In genomic region chr21:32226444-32226843, GRCh38 we compare ENCODE assay signal across 23 cellular contexts. TPM values are rescaled to one million over a fixed set of nuclear protein-coding genes. Genes with fewer than 3 reads are reported as not detected.
DNase-seq lines count a peak whose midpoint lies in the region; ATAC-seq, FAIRE-seq and TF ChIP-seq lines count a peak whose summit lies in the region.
"Had no signal": no experiment of that assay in that cellular context is flagged by ENCODE, and none has a peak within 500 bp of the region (broad histone marks: within the 10 kb centered on the region; RNA-seq: fewer than 3 reads in every experiment).

No MANE protein-coding gene starts in this region.

- H3K9me1 ChIP-seq in IMR-90 (ENCODE audit: insufficient read depth, low read length) = no peaks in the 10 kb centered on the region

- H4K8ac ChIP-seq in IMR-90 (ENCODE audit: low read depth in 2 of 2, low read length in 2 of 2) = no peak overlapping the region

- H3K36me3 Mint-ChIP-seq in CD8-positive, alpha-beta memory T cell = peaks cover 0 to 8% (median 0%) of the 10 kb centered on the region in 3 donors

- H3K14ac ChIP-seq in IMR-90 (replicated peaks; ENCODE audit: low read depth, low read length) = no peak overlapping the region

- H3K23ac ChIP-seq in IMR-90 (ENCODE audit: low read depth, low read length) = no peak overlapping the region

- H2AK5ac ChIP-seq in IMR-90 (ENCODE audit: low read depth, low read length) = no peak overlapping the region

- in situ Hi-C loops in IMR-90 (cut with MboI; ENCODE audit: low sequenced_read_pairs) = no loop called here

- no peak overlapping the region for H3K27ac Mint-ChIP-seq in CD8-positive, alpha-beta memory T cell
- H3K27ac Mint-ChIP-seq: B cell; CD4-positive, alpha-beta T cell; CD8-positive, alpha-beta T cell had no signal

- ATAC-seq in A549 = no peak
- ATAC-seq in IMR-90 (ENCODE audit: low read depth) = no peak
- ATAC-seq: CD8-positive, alpha-beta T cell had no signal

- no peaks in the 10 kb centered on the region for H4K20me1 ChIP-seq in IMR-90 (ENCODE audit: insufficient read depth, low read length)
- H4K20me1 ChIP-seq: BLaER1 treated with 17β-estradiol and CSF1 and Interleukin-3, amounts not matched to agents 10 nM and 100 nM had no signal

- no peak for TF ChIP-seq CTCF in A549 (IDR thresholded peaks at IDR 0.05)
- TF ChIP-seq CTCF in IMR-90 (conservative IDR thresholded peaks at IDR 0.05; ENCODE audit: low read depth, low read length) = no peak

- no peaks in the 10 kb centered on the region for H3K9me3 ChIP-seq in A549
- H3K9me3 ChIP-seq in IMR-90 (ENCODE audit: control insufficient read depth, insufficient read depth, low read length) = no peaks in the 10 kb centered on the region
- H3K9me3 ChIP-seq in CD8-positive, alpha-beta memory T cell (ENCODE audit: low read length) = no peaks in the 10 kb centered on the region

- TF ChIP-seq EP300 in A549 (IDR thresholded peaks at IDR 0.05) = no peak

- H2BK120ac ChIP-seq in IMR-90 (ENCODE audit: low read depth, low read length) = no peak overlapping the region

- 0% methylated on average over 1 of the region's 1 CpG for WGBS in A549 (ENCODE audit: missing lambda C conversion rate)
- no CpG with 5 or more reads among the region's 1 CpG for WGBS in IMR-90 (ENCODE audit: extremely low coverage in 2 of 2, insufficient read length in 1 of 2), 2 experiments

- H3K9me3 Mint-ChIP-seq in CD8-positive, alpha-beta memory T cell = peaks cover 9 to 22% (median 15%) of the 10 kb centered on the region in 5 donors

- no peak overlapping the region for H3K4me3 Mint-ChIP-seq in CD8-positive, alpha-beta memory T cell
- H3K4me3 Mint-ChIP-seq: B cell; CD4-positive, alpha-beta T cell; CD8-positive, alpha-beta T cell had no signal

- no peak overlapping the region for H4K5ac ChIP-seq in IMR-90 (ENCODE audit: low read depth, low read length)

- no peaks in the 10 kb centered on the region for H3K79me1 ChIP-seq in IMR-90 (ENCODE audit: low read depth in 1 of 2, low read length in 2 of 2)

- intact Hi-C loops in IMR-90 (cut with micrococcal nuclease) = no loop called here

- H3K4me1 Mint-ChIP-seq in CD8-positive, alpha-beta memory T cell = no peaks in the 10 kb centered on the region
- H3K4me1 Mint-ChIP-seq: B cell had no signal

- peaks cover 1% of the 10 kb centered on the region; the same call in 1 of the 2 replicates for H3K27me3 ChIP-seq in IMR-90 (ENCODE audit: control insufficient read depth, insufficient read depth, low read length)
- no peaks in the 10 kb centered on the region for H3K27me3 ChIP-seq in CD8-positive, alpha-beta memory T cell (ENCODE audit: insufficient read depth, low read length, poor library complexity, severe bottlenecking)
- H3K27me3 ChIP-seq: BLaER1 treated with 17β-estradiol and CSF1 and Interleukin-3, amounts not matched to agents 10 nM and 100 nM had no signal

- POLR2A ChIA-PET in A549 (lab: Yijun Ruan, JAX) (no interaction called here), IMR-90 (lab: Charles Lee; ENCODE audit: unreplicated experiment) (no interaction called here)
- POLR2A ChIA-PET in CD8-positive, alpha-beta memory T cell (lab: Charles Lee) = no interaction called here

- H3K36me3 ChIP-seq in IMR-90 (ENCODE audit: control insufficient read depth, insufficient read depth, low read length) = no peaks in the 10 kb centered on the region
- H3K36me3 ChIP-seq in CD8-positive, alpha-beta memory T cell (ENCODE audit: insufficient read depth, low read length) = no peaks in the 10 kb centered on the region
- H3K36me3 ChIP-seq: BLaER1 treated with 17β-estradiol and CSF1 and Interleukin-3, amounts not matched to agents 10 nM and 100 nM had no signal

- dilution Hi-C loops in IMR-90 (cut with HindIII; ENCODE audit: low sequenced_read_pairs, unreplicated experiment) = no loop called here

- H2BK20ac ChIP-seq in IMR-90 (ENCODE audit: low read depth, low read length) = no peak overlapping the region

- TF ChIP-seq RAD21 in A549 (conservative IDR thresholded peaks at IDR 0.05 in 1 of 2, IDR thresholded peaks at IDR 0.05 in 1 of 2) (no peak), IMR-90 (IDR thresholded peaks at IDR 0.05; ENCODE audit: low read length) (no peak)

- no peak overlapping the region for H3K4ac ChIP-seq in IMR-90 (ENCODE audit: low read depth, low read length)

- no peak overlapping the region for H2AFZ ChIP-seq in IMR-90 (replicated peaks; ENCODE audit: low read length, poor library complexity)

- H3K27ac ChIP-seq in A549 = no peak overlapping the region
- H3K27ac ChIP-seq in IMR-90 (ENCODE audit: insufficient read depth, low read length) = no peak overlapping the region
- no peak overlapping the region for H3K27ac ChIP-seq in CD8-positive, alpha-beta memory T cell (ENCODE audit: low read depth, low read length)
- H3K27ac ChIP-seq: BLaER1 treated with 17β-estradiol and CSF1 and Interleukin-3, amounts not matched to agents 10 nM and 100 nM; C4-2B had no signal

- TF ChIP-seq POLR2A in A549 (IDR thresholded peaks at IDR 0.05; ENCODE audit: low read length) (no peak), IMR-90 (IDR thresholded peaks at IDR 0.05; ENCODE audit: low read depth, low read length) (no peak)

- H2AK9ac ChIP-seq in IMR-90 (replicated peaks; ENCODE audit: low read depth, low read length, poor library complexity) = no peak overlapping the region

- CTCF ChIA-PET in A549 (lab: Yijun Ruan, JAX) (no interaction called here), IMR-90 (lab: Yijun Ruan, JAX) (no interaction called here)
- CTCF ChIA-PET in CD8-positive, alpha-beta memory T cell (lab: Charles Lee) = no interaction called here

- no TSS peak for BruUV-seq in IMR-90 (replicated peaks; lab: Mats Ljungman, UMichigan)

- no peak overlapping the region for H4K91ac ChIP-seq in IMR-90 (ENCODE audit: insufficient read depth, low read depth, low read length)

- peaks cover 9 to 13% of the 10 kb centered on the region in 2 donors for H3K27me3 Mint-ChIP-seq in CD8-positive, alpha-beta memory T cell
- H3K27me3 Mint-ChIP-seq: CD4-positive, alpha-beta T cell had no signal

- no peak overlapping the region for H2BK5ac ChIP-seq in IMR-90 (ENCODE audit: low read depth, low read length, poor library complexity, severe bottlenecking)

- H3K56ac ChIP-seq in IMR-90 (ENCODE audit: extremely low read depth, insufficient read depth, low read length) = no peak overlapping the region

- FAIRE-seq in A549 (lab: Jason Lieb, UNC) (no peak), islet of Langerhans (lab: Jason Lieb, UNC) (peak; percentile 38)
- FAIRE-seq: A204.1, G401.6, GM12891, GM19239 had no signal

- H3K4me1 ChIP-seq in A549 (no peaks in the 10 kb centered on the region), IMR-90 (ENCODE audit: control insufficient read depth, insufficient read depth, low read length) (no peaks in the 10 kb centered on the region)
- no peaks in the 10 kb centered on the region for H3K4me1 ChIP-seq in CD8-positive, alpha-beta memory T cell (ENCODE audit: insufficient read depth, low read length)

- no peak overlapping the region for H2BK15ac ChIP-seq in IMR-90 (ENCODE audit: low read depth, low read length)

- DNase-seq in A549 (ENCODE audit: low read depth in 1 of 2, low spot score in 1 of 2) = no peak
- DNase-seq in IMR-90 = no peak
- DNase-seq in DMS79 treated with DMSO at 0.1 percent for 48 hours (lab: John Stamatoyannopoulos, UW) = no peak
- no peak for DNase-seq in UCSD-AML1 (lab: John Stamatoyannopoulos, UW; ENCODE audit: unreplicated experiment)
- DNase-seq in CD8-positive, alpha-beta memory T cell = no peak
- DNase-seq: 8988T; AML-193; CD4-positive, alpha-beta T cell; CD8-positive, alpha-beta T cell; COR-L47; DMS 273 treated with DMSO at 0.1 percent for 48 hours; DMS153; DMS53; DMS79; GF-D8 had no signal

- H3K4me3 ChIP-seq in A549 (no peak overlapping the region), IMR-90 (ENCODE audit: insufficient read depth, low read depth, low read length) (no peak overlapping the region)
- no peak overlapping the region for H3K4me3 ChIP-seq in CD8-positive, alpha-beta memory T cell (ENCODE audit: low read length)
- H3K4me3 ChIP-seq: BLaER1 treated with 17β-estradiol and CSF1 and Interleukin-3, amounts not matched to agents 10 nM and 100 nM had no signal

- no peak overlapping the region for H3K18ac ChIP-seq in IMR-90 (ENCODE audit: low read depth, low read length)

- H3K4me2 ChIP-seq in A549 = no peak overlapping the region
- H3K4me2 ChIP-seq in IMR-90 (ENCODE audit: low read depth, low read length) = no peak overlapping the region
- H3K4me2 ChIP-seq: BLaER1 treated with 17β-estradiol and CSF1 and Interleukin-3, amounts not matched to agents 10 nM and 100 nM had no signal

- H3K9ac ChIP-seq in IMR-90 (ENCODE audit: low read depth, low read length) = no peak overlapping the region
- H3K9ac ChIP-seq: BLaER1 treated with 17β-estradiol and CSF1 and Interleukin-3, amounts not matched to agents 10 nM and 100 nM had no signal

TF ChIP-seq in A549, 52 proteins besides CTCF, POLR2A, EP300 and RAD21 (continues in another document):
- TF ChIP-seq MAFK (IDR thresholded peaks at IDR 0.05; ENCODE audit: partially characterized antibody) = peak; percentile 56
- no peak for TF ChIP-seq CBX2 (IDR thresholded peaks at IDR 0.05; ENCODE audit: borderline replicate concordance, low read depth)
- no peak for TF ChIP-seq ZSCAN20 (CRISPR knock-in tag; IDR thresholded peaks at IDR 0.05)
- TF ChIP-seq ESRRA (IDR thresholded peaks at IDR 0.05; ENCODE audit: borderline replicate concordance, low read length) = no peak
- TF ChIP-seq BHLHE40 (IDR thresholded peaks at IDR 0.05; ENCODE audit: low read depth, low read length) = no peak
- no peak for TF ChIP-seq NPAS2 (CRISPR knock-in tag; IDR thresholded peaks at IDR 0.05; ENCODE audit: borderline replicate concordance)

TF ChIP-seq in IMR-90, 13 proteins besides CTCF, POLR2A, EP300 and RAD21 (continues in another document):
- TF ChIP-seq MAFK (IDR thresholded peaks at IDR 0.05; ENCODE audit: low read depth, low read length) = peak; percentile 44
- no peak for TF ChIP-seq USF2 (IDR thresholded peaks at IDR 0.05; ENCODE audit: low read depth, low read length)

RNA-seq across cellular contexts. Expression of gene MIS18A, which starts 52.4 kb away (rescaled TPM):
- polyA plus RNA-seq in A549 (2011; rRNA removed) (9.3 and 18.4 TPM in 2 replicates), A549 (2017; fragmentation: RNase III; extraction: RNeasy Plus Mini Kit Qiagen cat#74134 plus additional on column Dnase treatment) (17.3 to 18.8 TPM (median 17.5 TPM) in 3 replicates), IMR-90 (2012; rRNA removed) (7.6 and 8.2 TPM in 2 replicates)
- polyA plus RNA-seq in A549 (2012; cell fraction: cytosol; rRNA removed) = 16.2 and 19.2 TPM in 2 replicates
- polyA plus RNA-seq in A549 (2012; cell fraction: nucleus; rRNA removed) = 5.0 and 5.5 TPM in 2 replicates
- 1.5 and 1.7 TPM in 2 replicates for polyA minus RNA-seq in A549 (2011; rRNA and poly(A)+ RNA removed)
- 4.5 and 8.1 TPM in 2 replicates for total RNA-seq in IMR-90 (2012; rRNA removed)
- 9.0 and 11.2 TPM in 2 replicates for polyA plus RNA-seq in IMR-90 (2012; cell fraction: cytosol; rRNA removed)
- 2.5 and 2.9 TPM in 2 replicates for polyA plus RNA-seq in IMR-90 (2012; cell fraction: nucleus; rRNA removed; ENCODE audit: low replicate concordance)
- total RNA-seq in CD8-positive, alpha-beta memory T cell = 10 to 100 TPM; 27.6 to 29.7 TPM
- polyA plus RNA-seq in CD8-positive, alpha-beta memory T cell = 10.7 TPM
